In genomic region chr18:23992119-23992940, GRCh38 we compare ENCODE assay signal across 1 cellular context.
TF ChIP-seq lines count a peak whose summit lies in the region.

No MANE protein-coding gene starts in this region.

TF ChIP-seq in HEK293, 187 proteins besides CTCF, POLR2A, EP300 and RAD21 (continued from another document):
- TF ChIP-seq HIC1 (tag by site-specific recombination; IDR thresholded peaks at IDR 0.05): no peak
- TF ChIP-seq SETDB1 (IDR thresholded peaks at IDR 0.05; ENCODE audit: insufficient read length, low read length): no peak
- TF ChIP-seq ZBTB8A (tag by site-specific recombination; IDR thresholded peaks at IDR 0.05): no peak
- no peak for TF ChIP-seq ZNF621 (tag by site-specific recombination; IDR thresholded peaks at IDR 0.05)
- no peak for TF ChIP-seq KLF1 (tag by site-specific recombination; IDR thresholded peaks at IDR 0.05)
- no peak for TF ChIP-seq ZNF585B (tag by site-specific recombination; IDR thresholded peaks at IDR 0.05)
- peak; percentile 60; the same call in 1 of the 2 replicates for TF ChIP-seq SP7 (tag by site-specific recombination; IDR thresholded peaks at IDR 0.05)
- TF ChIP-seq KLF10 (tag by site-specific recombination; IDR thresholded peaks at IDR 0.05): no peak
- no peak for TF ChIP-seq ZNF488 (tag by site-specific recombination; IDR thresholded peaks at IDR 0.05)
- 0 out of 2 replicates have a peak, but pooled peaks have one; percentile 29 for TF ChIP-seq ZBTB17 (tag by site-specific recombination; IDR thresholded peaks at IDR 0.05)
- TF ChIP-seq ZFP69B (tag by site-specific recombination; IDR thresholded peaks at IDR 0.05): no peak
- no peak for TF ChIP-seq ZNF324 (tag by site-specific recombination; IDR thresholded peaks at IDR 0.05)
- no peak for TF ChIP-seq ZNF292 (tag by site-specific recombination; IDR thresholded peaks at IDR 0.05; ENCODE audit: borderline replicate concordance, low read depth)
- TF ChIP-seq HOXA7 (CRISPR knock-in tag; IDR thresholded peaks at IDR 0.05; ENCODE audit: borderline replicate concordance): no peak
- no peak for TF ChIP-seq ZNF530 (tag by site-specific recombination; IDR thresholded peaks at IDR 0.05; ENCODE audit: low read depth)
